In the genomic region with DNA sequence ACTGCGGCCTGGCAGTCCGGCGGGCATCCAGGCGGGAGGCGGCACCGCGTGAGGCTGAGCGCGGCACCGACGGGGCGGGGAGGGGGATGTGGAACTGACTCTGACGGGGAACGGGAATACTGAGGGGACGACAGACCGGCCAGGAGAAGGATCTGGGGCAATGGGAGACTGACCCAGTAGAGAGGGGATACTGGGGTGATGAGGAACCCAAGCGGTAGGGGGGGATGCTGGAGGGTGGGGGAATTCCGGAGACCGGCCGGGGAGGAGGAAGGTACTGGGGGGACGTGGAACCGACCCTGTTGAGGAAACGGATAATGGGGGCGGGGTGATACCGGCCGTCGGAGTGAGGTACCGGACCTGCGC, we compare ENCODE assay signal across 8 cellular contexts. TPM values are rescaled to one million over a fixed set of nuclear protein-coding genes. Genes with fewer than 3 reads are reported as not detected.
DNase-seq lines count a peak whose midpoint lies in the region; ATAC-seq and TF ChIP-seq lines count a peak whose summit lies in the region.

No MANE protein-coding gene starts in this region.

- H3K9me3 ChIP-seq in adrenal gland (replicated peaks in 1 of 3), result no peaks in the 10 kb centered on the region
- no peaks in the 10 kb centered on the region for H3K9me3 ChIP-seq in iPS-18a (ENCODE audit: control insufficient read depth, low read depth, low read length)

- peak; percentile 9 for ATAC-seq in GM19455 (IDR thresholded peaks at IDR 0.05; ENCODE audit: unreplicated experiment)
- ATAC-seq in GM21786 (IDR thresholded peaks at IDR 0.05; ENCODE audit: unreplicated experiment), result no peak

- H3K27me3 ChIP-seq in adrenal gland (no peaks in the 10 kb centered on the region), iPS-18a (ENCODE audit: control insufficient read depth, insufficient read depth, low read length) (no peaks in the 10 kb centered on the region)

- WGBS in adrenal gland, 4 donors, result 0 to 1% (median 1%) methylated on average over 24 to 29 of the region's 29 CpGs; no CpG with 5 or more reads in 1 of the 4 donors

- H3K4me1 ChIP-seq in adrenal gland (replicated peaks in 1 of 2) (peaks cover 9 to 30% of the 10 kb centered on the region in 2 donors), iPS-18a (ENCODE audit: control insufficient read depth, low read depth, low read length) (peaks cover 14% of the 10 kb centered on the region)

- H3K27ac ChIP-seq in adrenal gland (peak overlapping the region in 4 of 5 donors; percentile 69 to 92 (median 87)), iPS-18a (ENCODE audit: low read length) (no peak overlapping the region)

- H3K9ac ChIP-seq in iPS-18a (ENCODE audit: low read length), result peak overlapping the region; percentile 51

- in situ Hi-C loops in ACHN (cut with HindIII; ENCODE audit: low pct_ligation_motif_present, low pct_unique_long_range_greater_than_20kb, low sequenced_read_pairs), result no loop called here

- no peak for TF ChIP-seq POLR2A in adrenal gland (IDR thresholded peaks at IDR 0.05)

- TF ChIP-seq CTCF in adrenal gland (IDR thresholded peaks at IDR 0.05), result no peak

- no peaks in the 10 kb centered on the region for H3K36me3 ChIP-seq in adrenal gland (replicated peaks in 1 of 2)
- H3K36me3 ChIP-seq in iPS-18a (ENCODE audit: control insufficient read depth, low read depth, low read length), result peaks cover 5% of the 10 kb centered on the region

- H3K4me3 ChIP-seq in adrenal gland, result peak overlapping the region; percentile 66 to 93 (median 66)
- peak overlapping the region; percentile 96 for H3K4me3 ChIP-seq in iPS-18a (ENCODE audit: low read length)

- intact Hi-C loops in adrenal gland (cut with DNase I), result no loop called here

- peak; percentile 28 for DNase-seq in ACHN
- DNase-seq in NCI-H69 (lab: John Stamatoyannopoulos, UW), result peak; percentile 52
- DNase-seq in adrenal gland, result peak in 6 of 7 donors; percentile 40 to 60 (median 50)
- DNase-seq in stimulated activated CD4-positive, alpha-beta T cell treated with anti-CD3 and anti-CD28 coated beads, Interleukin-15, amount 100 ng/mL, for 24 hours, result peak; percentile 46
- no peak for DNase-seq in NCI-H1930 (lab: John Stamatoyannopoulos, UW)

RNA-seq across cellular contexts. Expression of gene IPPK, which starts 0.4 kb away (rescaled TPM):
- 10 to 100 TPM in 1 of 8 donors, 1 to 10 TPM in 7; 2.9 to 16.6 (median 8.5) TPM for total RNA-seq in adrenal gland
- 10 to 100 TPM in 2 of 3 donors, 1 to 10 TPM in 1; 6.7 to 13.2 (median 12.5) TPM for polyA plus RNA-seq in adrenal gland

Comparison
In these comparisons a context has a peak if more than half of its experiments do, and no peak if none do; other contexts are left out.
1. DNase-seq: peak in ACHN (single experiment), NCI-H69 (single experiment), adrenal gland (6 of 7) and stimulated activated CD4-positive, alpha-beta T cell treated with anti-CD3 and anti-CD28 coated beads, Interleukin-15, amount 100 ng/mL, for 24 hours (single experiment); none in NCI-H1930 (0 of 2).